2 cellular contexts compared by ENCODE assay signal in the genomic region with DNA sequence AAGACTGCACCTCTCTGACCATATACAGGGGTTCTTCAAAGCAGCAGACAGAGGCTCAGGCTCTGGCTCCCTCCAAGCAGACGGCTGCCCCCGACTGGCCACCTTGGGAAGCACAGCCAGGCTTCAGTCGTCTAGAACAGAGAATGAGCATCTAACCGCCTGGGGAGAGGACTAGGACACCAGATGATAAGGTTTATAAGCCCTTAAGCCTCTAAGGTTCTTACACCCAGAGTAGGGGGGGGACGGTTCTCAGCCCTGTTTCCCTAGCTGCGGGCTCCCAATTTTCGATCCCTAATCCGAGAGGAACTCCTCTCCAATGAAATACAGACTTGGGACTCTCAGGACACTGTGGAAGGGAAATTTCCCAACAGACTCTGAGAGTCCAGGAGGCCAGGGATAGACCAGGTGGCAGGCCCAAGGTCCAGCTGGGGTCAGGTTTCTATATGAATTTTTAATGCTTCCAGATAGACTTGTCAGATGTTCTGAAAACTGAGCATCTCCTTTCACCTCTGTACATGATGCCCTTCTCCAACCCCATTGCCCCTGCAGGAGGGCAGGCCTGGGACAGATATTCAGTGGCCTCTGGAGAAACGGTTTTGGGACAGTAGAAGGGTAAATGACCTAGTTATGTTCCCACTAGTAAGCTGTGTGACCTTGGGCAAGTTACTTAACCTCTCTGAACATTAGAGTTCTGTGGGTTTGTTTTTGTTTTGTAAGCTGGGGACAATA.
TF ChIP-seq lines count a peak whose summit lies in the region.

No MANE protein-coding gene starts in this region.

TF ChIP-seq in HCT116, 20 proteins besides CTCF, POLR2A, EP300 and RAD21 (continued from another document):
- TF ChIP-seq, protein P1, sequence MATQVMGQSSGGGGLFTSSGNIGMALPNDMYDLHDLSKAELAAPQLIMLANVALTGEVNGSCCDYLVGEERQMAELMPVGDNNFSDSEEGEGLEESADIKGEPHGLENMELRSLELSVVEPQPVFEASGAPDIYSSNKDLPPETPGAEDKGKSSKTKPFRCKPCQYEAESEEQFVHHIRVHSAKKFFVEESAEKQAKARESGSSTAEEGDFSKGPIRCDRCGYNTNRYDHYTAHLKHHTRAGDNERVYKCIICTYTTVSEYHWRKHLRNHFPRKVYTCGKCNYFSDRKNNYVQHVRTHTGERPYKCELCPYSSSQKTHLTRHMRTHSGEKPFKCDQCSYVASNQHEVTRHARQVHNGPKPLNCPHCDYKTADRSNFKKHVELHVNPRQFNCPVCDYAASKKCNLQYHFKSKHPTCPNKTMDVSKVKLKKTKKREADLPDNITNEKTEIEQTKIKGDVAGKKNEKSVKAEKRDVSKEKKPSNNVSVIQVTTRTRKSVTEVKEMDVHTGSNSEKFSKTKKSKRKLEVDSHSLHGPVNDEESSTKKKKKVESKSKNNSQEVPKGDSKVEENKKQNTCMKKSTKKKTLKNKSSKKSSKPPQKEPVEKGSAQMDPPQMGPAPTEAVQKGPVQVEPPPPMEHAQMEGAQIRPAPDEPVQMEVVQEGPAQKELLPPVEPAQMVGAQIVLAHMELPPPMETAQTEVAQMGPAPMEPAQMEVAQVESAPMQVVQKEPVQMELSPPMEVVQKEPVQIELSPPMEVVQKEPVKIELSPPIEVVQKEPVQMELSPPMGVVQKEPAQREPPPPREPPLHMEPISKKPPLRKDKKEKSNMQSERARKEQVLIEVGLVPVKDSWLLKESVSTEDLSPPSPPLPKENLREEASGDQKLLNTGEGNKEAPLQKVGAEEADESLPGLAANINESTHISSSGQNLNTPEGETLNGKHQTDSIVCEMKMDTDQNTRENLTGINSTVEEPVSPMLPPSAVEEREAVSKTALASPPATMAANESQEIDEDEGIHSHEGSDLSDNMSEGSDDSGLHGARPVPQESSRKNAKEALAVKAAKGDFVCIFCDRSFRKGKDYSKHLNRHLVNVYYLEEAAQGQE (IDR thresholded peaks at IDR 0.05; ENCODE audit: low read depth) = no peak
- no peak for TF ChIP-seq SP1 (IDR thresholded peaks at IDR 0.05; ENCODE audit: low read depth)
TF ChIP-seq in HCT116: peak in this region for 0.

TF ChIP-seq in WTC11, 78 proteins besides CTCF, POLR2A, EP300 and RAD21 (continued from another document):
- TF ChIP-seq, protein P2, sequence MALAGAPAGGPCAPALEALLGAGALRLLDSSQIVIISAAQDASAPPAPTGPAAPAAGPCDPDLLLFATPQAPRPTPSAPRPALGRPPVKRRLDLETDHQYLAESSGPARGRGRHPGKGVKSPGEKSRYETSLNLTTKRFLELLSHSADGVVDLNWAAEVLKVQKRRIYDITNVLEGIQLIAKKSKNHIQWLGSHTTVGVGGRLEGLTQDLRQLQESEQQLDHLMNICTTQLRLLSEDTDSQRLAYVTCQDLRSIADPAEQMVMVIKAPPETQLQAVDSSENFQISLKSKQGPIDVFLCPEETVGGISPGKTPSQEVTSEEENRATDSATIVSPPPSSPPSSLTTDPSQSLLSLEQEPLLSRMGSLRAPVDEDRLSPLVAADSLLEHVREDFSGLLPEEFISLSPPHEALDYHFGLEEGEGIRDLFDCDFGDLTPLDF (CRISPR knock-in tag; IDR thresholded peaks at IDR 0.05) = no peak
- TF ChIP-seq, protein P3, sequence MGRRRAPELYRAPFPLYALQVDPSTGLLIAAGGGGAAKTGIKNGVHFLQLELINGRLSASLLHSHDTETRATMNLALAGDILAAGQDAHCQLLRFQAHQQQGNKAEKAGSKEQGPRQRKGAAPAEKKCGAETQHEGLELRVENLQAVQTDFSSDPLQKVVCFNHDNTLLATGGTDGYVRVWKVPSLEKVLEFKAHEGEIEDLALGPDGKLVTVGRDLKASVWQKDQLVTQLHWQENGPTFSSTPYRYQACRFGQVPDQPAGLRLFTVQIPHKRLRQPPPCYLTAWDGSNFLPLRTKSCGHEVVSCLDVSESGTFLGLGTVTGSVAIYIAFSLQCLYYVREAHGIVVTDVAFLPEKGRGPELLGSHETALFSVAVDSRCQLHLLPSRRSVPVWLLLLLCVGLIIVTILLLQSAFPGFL (CRISPR knock-in tag; IDR thresholded peaks at IDR 0.05; ENCODE audit: borderline replicate concordance) = no peak
- TF ChIP-seq ZNF232 (CRISPR knock-in tag; IDR thresholded peaks at IDR 0.05) (no peak), ZNF416 (CRISPR knock-in tag; IDR thresholded peaks at IDR 0.05) (no peak), JAZF1 (CRISPR knock-in tag; IDR thresholded peaks at IDR 0.05) (no peak)
- TF ChIP-seq, protein P4, sequence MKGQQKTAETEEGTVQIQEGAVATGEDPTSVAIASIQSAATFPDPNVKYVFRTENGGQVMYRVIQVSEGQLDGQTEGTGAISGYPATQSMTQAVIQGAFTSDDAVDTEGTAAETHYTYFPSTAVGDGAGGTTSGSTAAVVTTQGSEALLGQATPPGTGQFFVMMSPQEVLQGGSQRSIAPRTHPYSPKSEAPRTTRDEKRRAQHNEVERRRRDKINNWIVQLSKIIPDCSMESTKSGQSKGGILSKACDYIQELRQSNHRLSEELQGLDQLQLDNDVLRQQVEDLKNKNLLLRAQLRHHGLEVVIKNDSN (CRISPR knock-in tag; IDR thresholded peaks at IDR 0.05) = no peak
- TF ChIP-seq, protein P5, sequence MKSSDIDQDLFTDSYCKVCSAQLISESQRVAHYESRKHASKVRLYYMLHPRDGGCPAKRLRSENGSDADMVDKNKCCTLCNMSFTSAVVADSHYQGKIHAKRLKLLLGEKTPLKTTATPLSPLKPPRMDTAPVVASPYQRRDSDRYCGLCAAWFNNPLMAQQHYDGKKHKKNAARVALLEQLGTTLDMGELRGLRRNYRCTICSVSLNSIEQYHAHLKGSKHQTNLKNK (CRISPR knock-in tag; IDR thresholded peaks at IDR 0.05) = no peak
- TF ChIP-seq, protein P6, sequence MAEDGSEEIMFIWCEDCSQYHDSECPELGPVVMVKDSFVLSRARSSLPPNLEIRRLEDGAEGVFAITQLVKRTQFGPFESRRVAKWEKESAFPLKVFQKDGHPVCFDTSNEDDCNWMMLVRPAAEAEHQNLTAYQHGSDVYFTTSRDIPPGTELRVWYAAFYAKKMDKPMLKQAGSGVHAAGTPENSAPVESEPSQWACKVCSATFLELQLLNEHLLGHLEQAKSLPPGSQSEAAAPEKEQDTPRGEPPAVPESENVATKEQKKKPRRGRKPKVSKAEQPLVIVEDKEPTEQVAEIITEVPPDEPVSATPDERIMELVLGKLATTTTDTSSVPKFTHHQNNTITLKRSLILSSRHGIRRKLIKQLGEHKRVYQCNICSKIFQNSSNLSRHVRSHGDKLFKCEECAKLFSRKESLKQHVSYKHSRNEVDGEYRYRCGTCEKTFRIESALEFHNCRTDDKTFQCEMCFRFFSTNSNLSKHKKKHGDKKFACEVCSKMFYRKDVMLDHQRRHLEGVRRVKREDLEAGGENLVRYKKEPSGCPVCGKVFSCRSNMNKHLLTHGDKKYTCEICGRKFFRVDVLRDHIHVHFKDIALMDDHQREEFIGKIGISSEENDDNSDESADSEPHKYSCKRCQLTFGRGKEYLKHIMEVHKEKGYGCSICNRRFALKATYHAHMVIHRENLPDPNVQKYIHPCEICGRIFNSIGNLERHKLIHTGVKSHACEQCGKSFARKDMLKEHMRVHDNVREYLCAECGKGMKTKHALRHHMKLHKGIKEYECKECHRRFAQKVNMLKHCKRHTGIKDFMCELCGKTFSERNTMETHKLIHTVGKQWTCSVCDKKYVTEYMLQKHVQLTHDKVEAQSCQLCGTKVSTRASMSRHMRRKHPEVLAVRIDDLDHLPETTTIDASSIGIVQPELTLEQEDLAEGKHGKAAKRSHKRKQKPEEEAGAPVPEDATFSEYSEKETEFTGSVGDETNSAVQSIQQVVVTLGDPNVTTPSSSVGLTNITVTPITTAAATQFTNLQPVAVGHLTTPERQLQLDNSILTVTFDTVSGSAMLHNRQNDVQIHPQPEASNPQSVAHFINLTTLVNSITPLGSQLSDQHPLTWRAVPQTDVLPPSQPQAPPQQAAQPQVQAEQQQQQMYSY (CRISPR knock-in tag; IDR thresholded peaks at IDR 0.05) = no peak
